Comparison of ENCODE assay signal across 13 cellular contexts in genomic region chr10:7561216-7561893, GRCh38.
A peak's percentile ranks its signal among the peaks of the same experiment; 100 is the strongest.
DNase-seq lines count a peak whose midpoint lies in the region; ATAC-seq and TF ChIP-seq lines count a peak whose summit lies in the region.
"Had no signal": no experiment of that assay in that cellular context is flagged by ENCODE, and none has a peak within 500 bp of the region (broad histone marks: within the 10 kb centered on the region; RNA-seq: fewer than 3 reads in every experiment).

No MANE protein-coding gene starts in this region.

- peak in 3 of 7 experiments; percentile 10 to 24 (median 18) for TF ChIP-seq CTCF in body of pancreas (IDR thresholded peaks at IDR 0.05)

- H3K9me2 ChIP-seq in GM23248 (ENCODE audit: insufficient read depth) = no peaks in the 10 kb centered on the region

- H3K27me3 ChIP-seq in GM23248 (replicated peaks; ENCODE audit: insufficient read depth) = peaks cover 21% of the 10 kb centered on the region
- H3K27me3 ChIP-seq in body of pancreas = no peaks in the 10 kb centered on the region
- H3K27me3 ChIP-seq: neutrophil had no signal

- DNase-seq in GM23248 (peak; percentile 45), body of pancreas (peak; percentile 61 to 83 (median 78)), islet precursor cell (peak; percentile 64), retina (peak; percentile 57), UCSD-AML1 (lab: John Stamatoyannopoulos, UW; ENCODE audit: unreplicated experiment) (no peak), RKO (ENCODE audit: low spot score) (no peak), NCI-H446 (lab: John Stamatoyannopoulos, UW) (no peak)
- DNase-seq: activated CD4-positive, alpha-beta T cell treated with anti-CD3 and anti-CD28 coated beads for 48 hours; Karpas-422 had no signal

- H3K27ac ChIP-seq in GM23248 (no peak overlapping the region), body of pancreas (peak overlapping the region; percentile 50 to 77 (median 66))
- H3K27ac ChIP-seq: neutrophil had no signal

- TF ChIP-seq POLR2A in body of pancreas (IDR thresholded peaks at IDR 0.05) = no peak

- H3K36me3 ChIP-seq in GM23248 (ENCODE audit: low read depth) (no peaks in the 10 kb centered on the region), body of pancreas (replicated peaks in 1 of 2; ENCODE audit: insufficient read depth in 1 of 2, low read depth in 2 of 2) (no peaks in the 10 kb centered on the region)
- H3K36me3 ChIP-seq: neutrophil had no signal

- H3K9me3 ChIP-seq in GM23248 (ENCODE audit: low read depth) = no peaks in the 10 kb centered on the region
- no peaks in the 10 kb centered on the region for H3K9me3 ChIP-seq in body of pancreas
- H3K9me3 ChIP-seq: neutrophil had no signal

- H3K4me1 ChIP-seq in GM23248 (ENCODE audit: insufficient read depth) = no peaks in the 10 kb centered on the region; the same call in 1 of the 2 replicates
- H3K4me1 ChIP-seq in body of pancreas = peaks cover 43% of the 10 kb centered on the region

- in situ Hi-C loops in GM23248 (cut with MboI) = no loop called here

- no peaks in the 10 kb centered on the region for H3F3A ChIP-seq in GM23248 (ENCODE audit: insufficient read depth)

- H3K9ac ChIP-seq in GM23248 = no peak overlapping the region

- intact Hi-C loops in body of pancreas (cut with DNase I) = no loop called here

- peak overlapping the region; percentile 11 for H3K4me2 ChIP-seq in GM23248 (ENCODE audit: unreplicated experiment)

- H2AFZ ChIP-seq in GM23248 = no peak overlapping the region

- WGBS in GM23248 (ENCODE audit: low coverage in 1 of 2, low lambda C conversion rate in 2 of 2, missing lambda C conversion rate in 2 of 2), 2 experiments = 3 to 6% methylated on average over 19 of the region's 19 CpGs
- 16% methylated on average over 17 to 19 of the region's 19 CpGs for WGBS in body of pancreas, 2 donors

- H3K79me2 ChIP-seq in GM23248 (ENCODE audit: insufficient read depth) = no peaks in the 10 kb centered on the region

- peak; percentile 77 for ATAC-seq in body of pancreas
- no peak for ATAC-seq in HG03175 (IDR thresholded peaks at IDR 0.05; ENCODE audit: unreplicated experiment)
- ATAC-seq: GM12878, Panc1 had no signal

- H3K4me3 ChIP-seq in GM23248 = no peak overlapping the region; the same call in 1 of the 2 replicates
- H3K4me3 ChIP-seq in body of pancreas = no peak overlapping the region
- H3K4me3 ChIP-seq: GM12878 had no signal

- no peaks in the 10 kb centered on the region for H4K20me1 ChIP-seq in GM23248 (ENCODE audit: insufficient read depth)

Comparison
In these comparisons a context has a peak if more than half of its experiments do, and no peak if none do; other contexts are left out.
1. DNase-seq: peak in GM23248 (single experiment), body of pancreas (4 of 4), islet precursor cell (single experiment) and retina (single experiment); none in UCSD-AML1 (single experiment), RKO (single experiment) and NCI-H446 (0 of 2).